In the genomic region with DNA sequence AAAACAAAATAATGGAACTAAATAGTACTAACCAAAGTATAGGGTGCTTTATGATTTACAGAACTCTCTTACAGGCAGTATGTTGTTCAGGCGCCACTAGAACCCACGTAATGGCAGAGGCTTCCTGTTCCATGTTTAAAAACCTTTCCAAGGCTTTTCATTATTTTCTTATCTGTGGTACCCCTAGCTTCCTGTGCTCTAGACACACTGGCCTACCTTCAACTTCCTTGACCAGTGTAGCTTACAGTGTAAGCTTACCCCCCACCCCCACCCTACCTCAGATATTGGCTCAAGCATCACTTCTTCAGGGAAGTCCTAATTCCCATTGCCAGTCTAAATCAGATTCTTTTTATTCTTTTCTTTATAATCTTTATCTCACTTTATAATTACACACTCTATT, we compare ENCODE assay signal across 1 cellular context.
TF ChIP-seq lines count a peak whose summit lies in the region.

No MANE protein-coding gene starts in this region.

TF ChIP-seq in GM12878, 131 proteins besides CTCF, POLR2A, EP300 and RAD21:
- TF ChIP-seq, protein P1, sequence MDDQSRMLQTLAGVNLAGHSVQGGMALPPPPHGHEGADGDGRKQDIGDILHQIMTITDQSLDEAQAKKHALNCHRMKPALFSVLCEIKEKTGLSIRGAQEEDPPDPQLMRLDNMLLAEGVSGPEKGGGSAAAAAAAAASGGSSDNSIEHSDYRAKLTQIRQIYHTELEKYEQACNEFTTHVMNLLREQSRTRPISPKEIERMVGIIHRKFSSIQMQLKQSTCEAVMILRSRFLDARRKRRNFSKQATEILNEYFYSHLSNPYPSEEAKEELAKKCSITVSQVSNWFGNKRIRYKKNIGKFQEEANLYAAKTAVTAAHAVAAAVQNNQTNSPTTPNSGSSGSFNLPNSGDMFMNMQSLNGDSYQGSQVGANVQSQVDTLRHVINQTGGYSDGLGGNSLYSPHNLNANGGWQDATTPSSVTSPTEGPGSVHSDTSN (IDR thresholded peaks at IDR 0.05; ENCODE audit: insufficient replicate concordance, low read depth, low read length), result no peak
- no peak for TF ChIP-seq ZSCAN29 (IDR thresholded peaks at IDR 0.05)
- no peak for TF ChIP-seq ZBED1 (IDR thresholded peaks at IDR 0.05; ENCODE audit: borderline replicate concordance)
- TF ChIP-seq, protein P2, sequence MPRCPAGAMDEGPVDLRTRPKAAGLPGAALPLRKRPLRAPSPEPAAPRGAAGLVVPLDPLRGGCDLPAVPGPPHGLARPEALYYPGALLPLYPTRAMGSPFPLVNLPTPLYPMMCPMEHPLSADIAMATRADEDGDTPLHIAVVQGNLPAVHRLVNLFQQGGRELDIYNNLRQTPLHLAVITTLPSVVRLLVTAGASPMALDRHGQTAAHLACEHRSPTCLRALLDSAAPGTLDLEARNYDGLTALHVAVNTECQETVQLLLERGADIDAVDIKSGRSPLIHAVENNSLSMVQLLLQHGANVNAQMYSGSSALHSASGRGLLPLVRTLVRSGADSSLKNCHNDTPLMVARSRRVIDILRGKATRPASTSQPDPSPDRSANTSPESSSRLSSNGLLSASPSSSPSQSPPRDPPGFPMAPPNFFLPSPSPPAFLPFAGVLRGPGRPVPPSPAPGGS (IDR thresholded peaks at IDR 0.05; ENCODE audit: borderline replicate concordance, insufficient read depth, low read depth, low read length, poor library complexity, severe bottlenecking), result no peak
- TF ChIP-seq NFYA (IDR thresholded peaks at IDR 0.05; ENCODE audit: borderline replicate concordance, low read depth, low read length), result no peak
- no peak for TF ChIP-seq TARDBP (IDR thresholded peaks at IDR 0.05; ENCODE audit: borderline replicate concordance)
- TF ChIP-seq ZNF217 (IDR thresholded peaks at IDR 0.05), result no peak
